ENCODE assay signal across 8 cellular contexts in the genomic region with DNA sequence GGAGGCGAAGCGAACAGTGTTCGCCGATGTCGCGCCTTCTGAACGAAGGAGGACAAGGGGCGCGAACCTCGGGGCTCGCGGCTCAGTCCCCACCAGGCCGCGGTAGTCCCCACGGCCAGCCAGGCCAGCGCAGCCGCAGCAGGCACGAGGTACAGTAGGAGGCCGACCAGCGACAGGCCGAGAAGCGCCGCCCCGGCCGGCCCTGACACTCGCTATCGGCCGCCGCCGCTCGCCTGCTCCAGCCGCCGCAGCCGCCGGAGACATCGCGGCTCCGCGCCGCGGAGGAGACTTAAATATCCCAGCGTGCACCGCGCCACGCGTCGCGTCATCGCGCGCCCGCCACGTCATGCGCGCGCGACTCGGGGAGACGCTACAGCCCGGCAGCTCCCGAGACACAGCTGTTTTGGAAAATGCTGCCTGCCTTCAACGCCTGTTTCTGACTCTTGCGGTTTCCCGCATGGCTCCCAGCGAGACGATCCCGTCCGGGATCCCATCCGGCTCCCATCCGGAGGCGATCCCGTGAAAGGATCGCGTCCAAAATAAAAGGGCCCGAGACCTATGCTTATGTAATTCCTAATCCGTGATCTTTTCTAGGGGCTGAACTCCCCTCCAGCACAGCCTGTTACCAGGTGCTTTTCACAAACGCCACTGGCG. TPM values are rescaled to one million over a fixed set of nuclear protein-coding genes. Genes with fewer than 3 reads are reported as not detected.
DNase-seq lines count a peak whose midpoint lies in the region; ATAC-seq, FAIRE-seq and TF ChIP-seq lines count a peak whose summit lies in the region.
"Not testable (repeated sequence)": the region's sequence is repeated elsewhere in the genome, so short reads cannot be mapped to it uniquely, and the experiment has no call there.

Gene POMZP3, minus strand, starts transcription at position 291 of the 654 bp plus-strand sequence. CDS start 1,215 bp downstream, outside the sequence.

- peak within 1 kb of the TSS; percentile 67 for H3K9ac ChIP-seq in GM12878 (ENCODE audit: control insufficient read depth, insufficient read depth, low read length)

- not testable (repeated sequence) for DNase-seq in HFF-Myc (ENCODE audit: extremely low read depth, low read depth); GM12878 (ENCODE audit: low read depth, low spot score); osteoblast (ENCODE audit: insufficient read length, low spot score, missing footprints)
- peak; percentile 29 for DNase-seq in left cardiac atrium
- DNase-seq in tibial artery: peak in 1 of 2 donors; percentile 64

- not testable (repeated sequence) for H3K79me2 ChIP-seq in GM12878 (ENCODE audit: control insufficient read depth, insufficient read depth, low read length); osteoblast (ENCODE audit: insufficient read depth, low read length)

- not testable (repeated sequence) for H3K27me3 ChIP-seq in GM12878 (replicated peaks in 1 of 2; ENCODE audit: control insufficient read depth in 2 of 2, insufficient read depth in 2 of 2, low read length in 1 of 2); osteoblast (ENCODE audit: insufficient read depth, low read length); tibial artery

- under 1% methylated on average over 13 of the region's 78 CpGs for WGBS in GM12878 (ENCODE audit: insufficient coverage, insufficient replicate concordance, low lambda C conversion rate, missing lambda C conversion rate)

- RAD21 ChIA-PET in GM12878 (lab: Charles Lee; ENCODE audit: unreplicated experiment): not testable (repeated sequence)

- H3K36me3 ChIP-seq in KOPT-K1 (ENCODE audit: insufficient read depth, low read length): peaks cover 18% of the 10 kb centered on the region; the same call in 1 of the 2 replicates
- not testable (repeated sequence) for H3K36me3 ChIP-seq in GM12878 (ENCODE audit: control insufficient read depth in 2 of 2, insufficient read depth in 2 of 2, low read length in 1 of 2); osteoblast (ENCODE audit: insufficient read depth, low read length); tibial artery

- H3K4me1 ChIP-seq in GM12878 (ENCODE audit: control insufficient read depth, insufficient read depth, low read length); osteoblast (ENCODE audit: insufficient read depth, low read length); tibial artery: not testable (repeated sequence)

- H3K27ac ChIP-seq in KOPT-K1 (ENCODE audit: low read depth, low read length, poor library complexity, severe bottlenecking) (peak within 1 kb of the TSS; percentile 65), VCaP (peak within 1 kb of the TSS; percentile 48), GM12878 (ENCODE audit: control insufficient read depth, insufficient read depth) (peak within 1 kb of the TSS; percentile 61), osteoblast (ENCODE audit: low read depth, low read length) (peak within 1 kb of the TSS; percentile 80), tibial artery (peak within 1 kb of the TSS; percentile 79 to 86)

- H2AFZ ChIP-seq in GM12878 (ENCODE audit: control insufficient read depth, low read depth, low read length): peak within 1 kb of the TSS; percentile 71
- not testable (repeated sequence) for H2AFZ ChIP-seq in osteoblast (ENCODE audit: low read length)

- TF ChIP-seq RAD21 in GM12878 (IDR thresholded peaks at IDR 0.05; ENCODE audit: insufficient read depth, low read depth, low read length): not testable (repeated sequence)

- TF ChIP-seq CTCF in HFF-Myc (IDR thresholded peaks at IDR 0.05; ENCODE audit: low read depth, low read length, missing control alignments); VCaP (conservative IDR thresholded peaks at IDR 0.05); GM12878 (IDR thresholded peaks at IDR 0.05 in 2 of 3, conservative IDR thresholded peaks at IDR 0.05 in 1 of 3; ENCODE audit: control insufficient read depth in 2 of 3, extremely low read depth in 1 of 3, insufficient read depth in 1 of 3, low read depth in 3 of 3, low read length in 3 of 3); osteoblast (IDR thresholded peaks at IDR 0.05; ENCODE audit: extremely low read depth, low read depth, low read length); tibial artery (IDR thresholded peaks at IDR 0.05): not testable (repeated sequence)

- not testable (repeated sequence) for H4K20me1 ChIP-seq in GM12878 (ENCODE audit: control insufficient read depth, insufficient read depth); osteoblast (ENCODE audit: insufficient read depth, low read length)

- not testable (repeated sequence) for H3K9me3 ChIP-seq in KOPT-K1 (ENCODE audit: insufficient read depth, low read length, poor library complexity, severe bottlenecking); GM12878 (replicated peaks; ENCODE audit: control insufficient read depth, insufficient read depth, low read length); osteoblast (ENCODE audit: low read depth, low read length); tibial artery

- peak; percentile 55 for TF ChIP-seq POLR2A in GM12878 (IDR thresholded peaks at IDR 0.05; ENCODE audit: low read depth, low read length)

- BruUV-seq in GM12878 (replicated peaks; lab: Mats Ljungman, UMichigan): not testable (repeated sequence)

- H3K4me3 ChIP-seq in HFF-Myc (replicated peaks; ENCODE audit: low read depth, low read length): peak within 1 kb of the TSS; percentile 46
- H3K4me3 ChIP-seq in GM12878: peak within 1 kb of the TSS; percentile 86
- H3K4me3 ChIP-seq in osteoblast (ENCODE audit: insufficient read depth, low read length): peak within 1 kb of the TSS; percentile 71
- H3K4me3 ChIP-seq in tibial artery: peak within 1 kb of the TSS; percentile 57 to 66

- H3K4me2 ChIP-seq in GM12878 (ENCODE audit: control insufficient read depth, insufficient read depth) (0 out of 2 replicates have a peak within 1 kb of the TSS, but pooled peaks have one; percentile 42), osteoblast (ENCODE audit: insufficient read depth, low read length) (peak within 1 kb of the TSS; percentile 75)

- intact Hi-C loops in GM12878 (cut with micrococcal nuclease; ENCODE audit: unreplicated experiment); left cardiac atrium (cut with DNase I); tibial artery (cut with DNase I; ENCODE audit: low total_unique reads): not testable (repeated sequence)

- not testable (repeated sequence) for FAIRE-seq in GM12878 (lab: Jason Lieb, UNC)

- CTCF ChIA-PET in GM12878 (lab: Yijun Ruan, JAX): not testable (repeated sequence)

- POLR2A ChIA-PET in GM12878 (lab: Charles Lee): not testable (repeated sequence)

- in situ Hi-C loops in GM12878 (cut with MboI): not testable (repeated sequence)

- not testable (repeated sequence) for TF ChIP-seq EP300 in GM12878 (IDR thresholded peaks at IDR 0.05; ENCODE audit: borderline replicate concordance in 1 of 2, control insufficient read depth in 1 of 2, low read depth in 2 of 2, low read length in 2 of 2)

- SMC1A ChIA-PET in GM12878 (lab: Charles Lee; ENCODE audit: uncharacterized antibody, unreplicated experiment): not testable (repeated sequence)

- ATAC-seq in GM18498 (IDR thresholded peaks at IDR 0.05; ENCODE audit: unreplicated experiment) (peak; percentile 83), GM12878 (peak; percentile 91), left cardiac atrium (peak; percentile 97 to 98)

TF ChIP-seq in GM12878, 131 proteins besides CTCF, POLR2A, EP300 and RAD21 (continues in another document):
- TF ChIP-seq CREM (IDR thresholded peaks at IDR 0.05; ENCODE audit: low read depth) (0 out of 2 replicates have a peak, but pooled peaks have one; percentile 29), BACH1 (IDR thresholded peaks at IDR 0.05; ENCODE audit: borderline replicate concordance) (peak; percentile 94), GATAD2B (conservative IDR thresholded peaks at IDR 0.05; ENCODE audit: low read depth) (peak; percentile 57; the same call in 1 of the 2 replicates), CREB1 (IDR thresholded peaks at IDR 0.05; ENCODE audit: low read depth) (peak; percentile 77)

RNA-seq across cellular contexts. Expression of gene POMZP3, which starts in this region (rescaled TPM):
- total RNA-seq in GM12878 (2013; cell fraction: nucleolus; rRNA removed): 7.2 and 9.8 TPM in 2 replicates
- total RNA-seq in GM12878 (2014; rRNA removed): 3.7 and 4.9 TPM in 2 replicates
- 2.2 and 2.8 TPM in 2 replicates for total RNA-seq in GM12878 (2014; rRNA removed; fragmentation: Illumina TruSeq; extraction: Trizol)
- 10.3 and 12.6 TPM in 2 replicates for total RNA-seq in GM12878 (2021)
- polyA plus RNA-seq in GM12878 (2011; ENCODE audit: low read depth): 3.8 TPM
- 2.0 and 4.4 TPM in 2 replicates for polyA plus RNA-seq in GM12878 (2011; rRNA removed)
- polyA plus RNA-seq in GM12878 (2011; cell fraction: cytosol; rRNA removed): 4.3 and 4.8 TPM in 2 replicates
- 5.8 and 5.9 TPM in 2 replicates for polyA plus RNA-seq in GM12878 (2011; cell fraction: nucleus; rRNA removed)
- 5.8 and 7.4 TPM in 2 replicates for polyA plus RNA-seq in GM12878 (2012)
- polyA plus RNA-seq in GM12878 (2014; fragmentation: Illumina TruSeq; extraction: Trizol): 4.8 and 5.8 TPM in 2 replicates
- 1 to 10 TPM; 2.4 to 4.5 TPM for polyA plus RNA-seq in GM12878 (2014; fragmentation: Nextera tagmentation; extraction: Ambion mirVana)
- 6.1 and 6.9 TPM in 2 replicates for polyA plus RNA-seq in GM12878 (2014; rRNA removed)
- 10 to 100 TPM in 1 of 2 experiments, 1 to 10 TPM in 1; 8.3 to 10.2 TPM for polyA plus RNA-seq in GM12878 (2016; fragmentation: Nextera tagmentation; extraction: Ambion mirVana)
- polyA minus RNA-seq in GM12878 (2011; rRNA and poly(A)+ RNA removed): 7.2 TPM in 2 replicates
- 3.7 and 5.9 TPM in 2 replicates for polyA minus RNA-seq in GM12878 (2011; cell fraction: cytosol; rRNA and poly(A)+ RNA removed)
- 7.0 and 14.6 TPM in 2 replicates for polyA minus RNA-seq in GM12878 (2011; cell fraction: nucleus; rRNA and poly(A)+ RNA removed)
- 1 to 10 TPM; 5.7 to 7.7 TPM for total RNA-seq in left cardiac atrium
- 2.5 and 8.0 TPM in 2 replicates for total RNA-seq in osteoblast
